ENCODE assay signal across 8 cellular contexts in genomic region chr14:91315844-91316267, GRCh38.
DNase-seq lines count a peak whose midpoint lies in the region; ATAC-seq, FAIRE-seq and TF ChIP-seq lines count a peak whose summit lies in the region.

No MANE protein-coding gene starts in this region.

- POLR2A ChIA-PET in endothelial cell of umbilical vein (lab: Charles Lee): no interaction called here

- H3K4me2 ChIP-seq in endothelial cell of umbilical vein (ENCODE audit: insufficient read depth, low read length): no peak overlapping the region

- H3K27ac ChIP-seq in endothelial cell of umbilical vein (ENCODE audit: insufficient read depth, low read depth, low read length) (no peak overlapping the region), caudate nucleus (ENCODE audit: low read depth, low read length) (no peak overlapping the region)

- peak overlapping the region; percentile 65 to 81 for H3K4me3 Mint-ChIP-seq in stimulated activated naive CD8-positive, alpha-beta T cell treated with anti-CD3 and anti-CD28 coated beads, Interleukin-15, amount 100 ng/mL, for 72 hours

- H3K9ac ChIP-seq in endothelial cell of umbilical vein (replicated peaks; ENCODE audit: extremely low read depth, insufficient read depth, low read length): no peak overlapping the region

- TF ChIP-seq CTCF in endothelial cell of umbilical vein (IDR thresholded peaks at IDR 0.05; ENCODE audit: extremely low read depth in 1 of 2, insufficient read depth in 1 of 2, low read depth in 1 of 2, low read length in 2 of 2): no peak

- H3K79me2 ChIP-seq in endothelial cell of umbilical vein (ENCODE audit: control insufficient read depth, insufficient read depth, low read length): no peaks in the 10 kb centered on the region

- no peak overlapping the region for H3K4me3 ChIP-seq in endothelial cell of umbilical vein (replicated peaks in 1 of 3; ENCODE audit: insufficient read depth in 1 of 3, low read depth in 1 of 3, low read length in 3 of 3)

- H3K36me3 ChIP-seq in endothelial cell of umbilical vein (ENCODE audit: control insufficient read depth in 2 of 2, extremely low read depth in 1 of 2, insufficient read depth in 2 of 2, low read length in 2 of 2): peaks cover 0 to 40% of the 10 kb centered on the region in 2 experiments

- H3K4me1 Mint-ChIP-seq in stimulated activated naive CD8-positive, alpha-beta T cell treated with anti-CD3 and anti-CD28 coated beads, Interleukin-15, amount 100 ng/mL, for 72 hours: peaks cover 90% of the 10 kb centered on the region

- ATAC-seq in HG03196 (IDR thresholded peaks at IDR 0.05; ENCODE audit: unreplicated experiment): peak; percentile 74
- peak; percentile 86 for ATAC-seq in stimulated activated naive CD8-positive, alpha-beta T cell treated with anti-CD3 and anti-CD28 coated beads, Interleukin-15, amount 100 ng/mL, for 72 hours

- H4K20me1 ChIP-seq in endothelial cell of umbilical vein (replicated peaks; ENCODE audit: control insufficient read depth, extremely low read depth, insufficient read depth, low read length): no peaks in the 10 kb centered on the region

- peaks cover 16% of the 10 kb centered on the region for H3K4me1 ChIP-seq in endothelial cell of umbilical vein (ENCODE audit: control insufficient read depth, extremely low read depth, insufficient read depth, low read length)

- TF ChIP-seq POLR2A in endothelial cell of umbilical vein (IDR thresholded peaks at IDR 0.05; ENCODE audit: low read depth, low read length): no peak

- no peaks in the 10 kb centered on the region for H3K27me3 Mint-ChIP-seq in stimulated activated naive CD8-positive, alpha-beta T cell treated with anti-CD3 and anti-CD28 coated beads, Interleukin-15, amount 100 ng/mL, for 72 hours

- no TSS peak for BruUV-seq in endothelial cell of umbilical vein (replicated peaks; lab: Mats Ljungman, UMichigan)

- peak; percentile 12 for FAIRE-seq in endothelial cell of umbilical vein (lab: Jason Lieb, UNC)

- no peaks in the 10 kb centered on the region for H3K9me3 ChIP-seq in endothelial cell of umbilical vein (replicated peaks; ENCODE audit: control insufficient read depth, insufficient read depth, low read length)

- peak overlapping the region; percentile 21 to 88 for H3K27ac Mint-ChIP-seq in stimulated activated naive CD8-positive, alpha-beta T cell treated with anti-CD3 and anti-CD28 coated beads, Interleukin-15, amount 100 ng/mL, for 72 hours

- CTCF ChIA-PET in endothelial cell of umbilical vein (lab: Charles Lee): interaction anchor here (1.5 kb wide), 1 partner anchor 413 kb away, joined by 3 read pairs; no protein-coding TSS in a partner anchor

- intact Hi-C loops in endothelial cell of umbilical vein (cut with micrococcal nuclease): no loop called here

- H2AFZ ChIP-seq in endothelial cell of umbilical vein (ENCODE audit: low read depth, low read length): no peak overlapping the region

- no peaks in the 10 kb centered on the region for H3K27me3 ChIP-seq in endothelial cell of umbilical vein (ENCODE audit: control insufficient read depth in 2 of 2, insufficient read depth in 2 of 2, low read length in 2 of 2)

- dilution Hi-C loops in endothelial cell of umbilical vein (cut with MboI; ENCODE audit: extremely low pct_ligation_motif_present, low sequenced_read_pairs): no loop called here

- no peaks in the 10 kb centered on the region for H3K9me1 ChIP-seq in endothelial cell of umbilical vein (replicated peaks; ENCODE audit: control insufficient read depth, extremely low read depth, insufficient read depth, low read length)

- no peaks in the 10 kb centered on the region for H3K9me3 Mint-ChIP-seq in stimulated activated naive CD8-positive, alpha-beta T cell treated with anti-CD3 and anti-CD28 coated beads, Interleukin-15, amount 100 ng/mL, for 72 hours

- peak; percentile 85 for DNase-seq in GM19238 (ENCODE audit: insufficient read length, low spot score)
- DNase-seq in activated CD4-positive, CD25-positive, alpha-beta regulatory T cell treated with anti-CD3 and anti-CD28 coated beads, Interleukin-2, amount 50 U/mL, for 16 hours (ENCODE audit: low read depth, low spot score): peak; percentile 61
- DNase-seq in endothelial cell of umbilical vein (ENCODE audit: low read depth, low spot score): no peak
- peak; percentile 85 to 96 for DNase-seq in stimulated activated naive CD8-positive, alpha-beta T cell treated with anti-CD3 and anti-CD28 coated beads, Interleukin-15, amount 100 ng/mL, for 72 hours
- no peak for DNase-seq in cerebellar cortex (ENCODE audit: low spot score)
- no peak for DNase-seq in caudate nucleus (lab: John Stamatoyannopoulos, UW)
- DNase-seq in middle frontal gyrus (ENCODE audit: extremely low spot score, low spot score): no peak

TF ChIP-seq in endothelial cell of umbilical vein, 7 proteins besides CTCF, POLR2A, EP300 and RAD21:
- TF ChIP-seq POLR2AphosphoS5 (IDR thresholded peaks at IDR 0.05; ENCODE audit: insufficient read depth, low read depth, low read length) (no peak), GATA2 (IDR thresholded peaks at IDR 0.05; ENCODE audit: insufficient read depth, insufficient read length, low read depth, low read length) (no peak), FOS (IDR thresholded peaks at IDR 0.05; ENCODE audit: borderline replicate concordance, insufficient read depth, low read length) (no peak), JUN (IDR thresholded peaks at IDR 0.05; ENCODE audit: borderline replicate concordance, insufficient read depth, insufficient read length, low read depth) (no peak), MAX (IDR thresholded peaks at IDR 0.05; ENCODE audit: insufficient read depth, insufficient read length) (no peak), EZH2 (IDR thresholded peaks at IDR 0.05; ENCODE audit: borderline replicate concordance, low read depth, low read length, severe bottlenecking) (no peak), MYC (IDR thresholded peaks at IDR 0.05; ENCODE audit: low read depth, low read length) (no peak)

Comparison
In these comparisons a context has a peak if more than half of its experiments do, and no peak if none do; other contexts are left out.
1. DNase-seq: peak in GM19238 (single experiment), activated CD4-positive, CD25-positive, alpha-beta regulatory T cell treated with anti-CD3 and anti-CD28 coated beads, Interleukin-2, amount 50 U/mL, for 16 hours (single experiment) and stimulated activated naive CD8-positive, alpha-beta T cell treated with anti-CD3 and anti-CD28 coated beads, Interleukin-15, amount 100 ng/mL, for 72 hours (2 of 2); none in endothelial cell of umbilical vein (single experiment), cerebellar cortex (single experiment), caudate nucleus (0 of 61) and middle frontal gyrus (single experiment).